25 cellular contexts compared by ENCODE assay signal in the genomic region with DNA sequence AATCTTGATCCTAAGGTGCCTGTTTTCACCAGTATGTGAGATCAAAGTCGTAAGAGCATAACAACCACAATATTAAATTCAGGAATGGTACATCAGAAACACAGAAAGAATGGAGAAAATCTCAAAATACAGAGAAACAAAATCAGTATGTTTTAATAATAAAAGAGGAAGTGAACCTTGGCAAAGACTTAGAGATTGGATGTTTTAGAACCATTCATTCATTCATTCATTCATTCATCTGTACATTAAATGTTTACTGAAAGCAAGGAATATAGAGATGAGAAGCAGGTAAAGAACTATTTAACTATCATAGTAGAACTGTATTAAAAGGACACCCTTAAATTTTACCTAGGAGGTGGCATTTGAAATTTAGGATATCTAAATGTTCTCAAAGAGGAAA.
"Had no signal": no experiment of that assay in that cellular context is flagged by ENCODE, and none has a peak within 500 bp of the region (broad histone marks: within the 10 kb centered on the region; RNA-seq: fewer than 3 reads in every experiment).

No MANE protein-coding gene starts in this region.

- ATAC-seq: gastroesophageal sphincter; left cardiac atrium; pancreas; psoas muscle; stimulated activated naive CD8-positive, alpha-beta T cell treated with anti-CD3 and anti-CD28 coated beads, Interleukin-15, Interleukin-2, amounts not matched to agents 100 U/mL and 50 U/mL, for 24 hours; T-cell; upper lobe of right lung had no signal

- H3K27ac ChIP-seq: adrenal gland, coronary artery, gastroesophageal sphincter, pancreas, psoas muscle, right atrium auricular region, thyroid gland, upper lobe of right lung had no signal

- H3K4me3 Mint-ChIP-seq: activated naive CD4-positive, alpha-beta T cell treated with anti-CD3 and anti-CD28 coated beads, Interleukin-2, amount 10 ng/mL, durations not matched to agents 7 days and 5 days; nephron; T-cell had no signal

- H3K27me3 ChIP-seq: adrenal gland, gastroesophageal sphincter, pancreas, right atrium auricular region, thyroid gland, upper lobe of right lung had no signal

- H3K27ac Mint-ChIP-seq: activated naive CD4-positive, alpha-beta T cell treated with anti-CD3 and anti-CD28 coated beads, Interleukin-2, amount 10 ng/mL, durations not matched to agents 7 days and 5 days had no signal

- H3K4me1 ChIP-seq: adrenal gland, gastroesophageal sphincter, pancreas, psoas muscle, right atrium auricular region, thyroid gland, upper lobe of right lung had no signal

- H3K4me1 Mint-ChIP-seq: nephron had no signal

- H3K9me3 ChIP-seq: adrenal gland, gastroesophageal sphincter, pancreas, psoas muscle, right atrium auricular region, thyroid gland, upper lobe of right lung had no signal

- FAIRE-seq: astrocyte had no signal

- H3K9me3 Mint-ChIP-seq: activated naive CD4-positive, alpha-beta T cell treated with anti-CD3 and anti-CD28 coated beads, Interleukin-2, amount 10 ng/mL, durations not matched to agents 7 days and 5 days; nephron; T-cell had no signal

- H3K27me3 Mint-ChIP-seq: activated naive CD4-positive, alpha-beta T cell treated with anti-CD3 and anti-CD28 coated beads, Interleukin-2, amount 10 ng/mL, durations not matched to agents 7 days and 5 days; T-cell had no signal

- DNase-seq: activated CD4-positive, alpha-beta T cell treated with anti-CD3 and anti-CD28 coated beads for 1 hour; activated CD4-positive, alpha-beta T cell treated with anti-CD3 and anti-CD28 coated beads, Interleukin-2, amount 50 U/mL, for 1 hour; activated CD8-positive, alpha-beta memory T cell treated with anti-CD3 and anti-CD28 coated beads for 24 hours; activated CD8-positive, alpha-beta memory T cell treated with anti-CD3 and anti-CD28 coated beads, Interleukin-2, amount 50 U/mL, for 4 hours; activated effector memory CD4-positive, alpha-beta T cell treated with anti-CD3 and anti-CD28 coated beads, Interleukin-2, amount 50 U/mL, for 16 hours; activated naive CD4-positive, alpha-beta T cell treated with anti-CD3 and anti-CD28 coated beads, Interleukin-2, amount 10 ng/mL, durations not matched to agents 7 days and 5 days; adrenal gland; central memory CD4-positive, alpha-beta T cell; head of caudate nucleus; islet precursor cell; left cardiac atrium; midbrain; pancreas; psoas muscle; stimulated activated CD4-positive, alpha-beta T cell treated with anti-CD3 and anti-CD28 coated beads, Interleukin-4, amount 100 ng/mL, for 24 hours; stimulated activated naive CD8-positive, alpha-beta T cell treated with anti-CD3 and anti-CD28 coated beads, Interleukin-15, Interleukin-2, amounts not matched to agents 100 U/mL and 50 U/mL, for 24 hours; substantia nigra; T-cell; thyroid gland; upper lobe of right lung had no signal

- H3K4me3 ChIP-seq: adrenal gland, coronary artery, gastroesophageal sphincter, pancreas, psoas muscle, right atrium auricular region, thyroid gland, upper lobe of right lung had no signal
